8 cellular contexts compared by ENCODE assay signal in the genomic region with DNA sequence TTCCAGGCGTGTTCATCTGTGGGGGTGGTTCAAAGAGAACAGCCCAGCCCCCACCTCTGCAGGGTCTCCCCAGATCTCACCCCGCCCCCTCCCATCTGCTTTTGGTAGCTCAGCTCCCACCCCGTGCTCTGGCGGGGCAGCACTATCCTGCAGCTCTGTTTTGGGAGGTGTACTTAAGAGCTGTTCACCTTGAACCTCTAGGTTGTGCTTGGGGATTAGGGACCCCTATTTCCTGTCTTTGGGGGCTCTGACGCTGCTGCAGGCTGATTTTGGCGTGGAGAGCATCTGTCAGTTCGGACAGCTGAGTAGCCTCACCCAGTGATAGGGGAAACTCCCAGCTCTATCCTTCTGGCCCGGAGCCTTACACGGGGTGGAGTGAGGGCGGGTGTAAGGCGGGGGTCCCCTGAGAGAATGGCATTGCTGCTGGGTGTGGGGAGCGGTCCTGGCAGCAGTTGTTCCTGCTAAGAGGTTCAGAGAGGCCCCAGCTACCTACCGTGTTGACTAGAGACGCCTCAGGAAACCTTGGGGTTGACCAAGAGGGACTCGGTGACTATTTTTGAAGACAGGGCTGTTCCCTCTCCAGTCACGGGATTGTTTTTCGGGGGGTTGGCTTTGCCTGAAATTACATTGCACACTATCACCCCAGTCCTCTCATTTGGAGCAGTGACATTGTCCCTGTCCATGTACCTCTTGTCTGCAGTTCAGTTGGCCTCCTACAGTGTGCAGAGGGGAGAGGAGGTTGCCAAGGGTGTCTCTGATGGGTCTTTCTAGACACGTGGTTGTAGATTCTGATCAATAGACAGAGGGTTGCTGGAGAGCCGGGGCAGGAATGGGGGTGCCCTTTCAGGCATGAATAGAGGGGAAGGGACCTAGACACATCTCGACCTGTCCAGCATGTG. TPM values are rescaled to one million over a fixed set of nuclear protein-coding genes. Genes with fewer than 3 reads are reported as not detected.
DNase-seq lines count a peak whose midpoint lies in the region; TF ChIP-seq lines count a peak whose summit lies in the region.

No MANE protein-coding gene starts in this region.

- peaks cover 8% of the 10 kb centered on the region for H3K36me3 ChIP-seq in mesodermal cell (ENCODE audit: control insufficient read depth, insufficient read depth, low read length)
- no peaks in the 10 kb centered on the region for H3K36me3 ChIP-seq in vagina

- 51 to 61% methylated on average over 13 of the region's 20 CpGs for WGBS in mesodermal cell (ENCODE audit: insufficient coverage in 2 of 2), 2 experiments

- peak overlapping the region; percentile 83 for H3K4me3 ChIP-seq in GM08714 (ENCODE audit: low read length)
- H3K4me3 ChIP-seq in NB4 (ENCODE audit: low read depth, low read length): peak overlapping the region; percentile 78
- H3K4me3 ChIP-seq in mesodermal cell (ENCODE audit: extremely low read depth, insufficient read depth, low read length, poor library complexity, severe bottlenecking): peak overlapping the region; percentile 90
- peak overlapping the region; percentile 80 to 94 for H3K4me3 ChIP-seq in vagina

- H3K27me3 ChIP-seq in vagina: no peaks in the 10 kb centered on the region

- H3K9me3 ChIP-seq in mesodermal cell (ENCODE audit: control insufficient read depth, low read length) (no peaks in the 10 kb centered on the region), vagina (no peaks in the 10 kb centered on the region)

- TF ChIP-seq CTCF in NB4 (IDR thresholded peaks at IDR 0.05; ENCODE audit: low read depth, low read length) (no peak), vagina (IDR thresholded peaks at IDR 0.05) (no peak)

- peak; percentile 50 for DNase-seq in NB4 (ENCODE audit: low read depth)
- peak; percentile 19 for DNase-seq in cerebellum (ENCODE audit: low spot score)
- DNase-seq in vagina (ENCODE audit: extremely low spot score in 2 of 2): no peak
- no peak for DNase-seq in mesenteric fat pad (ENCODE audit: low spot score)
- no peak for DNase-seq in glomerular visceral epithelial cell (ENCODE audit: extremely low spot score)
- DNase-seq in NCI-H774 (lab: John Stamatoyannopoulos, UW): no peak

- intact Hi-C loops in vagina (cut with DNase I): no loop called here

- H3K27ac ChIP-seq in mesodermal cell (ENCODE audit: low read depth, low read length, severe bottlenecking) (no peak overlapping the region), vagina (peak overlapping the region; percentile 89)

- TF ChIP-seq POLR2A in NB4 (IDR thresholded peaks at IDR 0.05; ENCODE audit: extremely low read depth, insufficient read length) (no peak), vagina (IDR thresholded peaks at IDR 0.05) (no peak)

- H3K4me1 ChIP-seq in mesodermal cell (ENCODE audit: control insufficient read depth, insufficient read depth, low read length, poor library complexity, severe bottlenecking) (peaks cover 10% of the 10 kb centered on the region), vagina (peaks cover 40% of the 10 kb centered on the region)

RNA-seq across cellular contexts. Expression of a gene that starts 1.0 kb away (rescaled TPM):
- total RNA-seq in cerebellum (13.8 TPM), vagina (3.9 TPM), mesenteric fat pad (12.6 TPM)
- polyA plus RNA-seq in mesodermal cell (2013, experiment 1 of 2): 8.2 TPM
- 7.3 TPM for polyA plus RNA-seq in mesodermal cell (2013, experiment 2 of 2)

RNA-seq across cellular contexts. Expression of a gene that starts 44.1 kb away (rescaled TPM):
- total RNA-seq in cerebellum (1.6 TPM), vagina (not detected), mesenteric fat pad (not detected)
- 0.85 TPM for polyA plus RNA-seq in mesodermal cell (2013, experiment 1 of 2)
- 0.96 TPM for polyA plus RNA-seq in mesodermal cell (2013, experiment 2 of 2)

Comparison
In these comparisons a context has a peak if more than half of its experiments do, and no peak if none do; other contexts are left out.
1. DNase-seq: peak in NB4 (single experiment) and cerebellum (single experiment); none in vagina (0 of 2), mesenteric fat pad (single experiment), glomerular visceral epithelial cell (single experiment) and NCI-H774 (single experiment).
2. Peak in every context shown above with its lines, with median percentiles within 50 percentile points of each other: H3K4me3 ChIP-seq.